Comparison of ENCODE assay signal across 25 cellular contexts in the genomic region with DNA sequence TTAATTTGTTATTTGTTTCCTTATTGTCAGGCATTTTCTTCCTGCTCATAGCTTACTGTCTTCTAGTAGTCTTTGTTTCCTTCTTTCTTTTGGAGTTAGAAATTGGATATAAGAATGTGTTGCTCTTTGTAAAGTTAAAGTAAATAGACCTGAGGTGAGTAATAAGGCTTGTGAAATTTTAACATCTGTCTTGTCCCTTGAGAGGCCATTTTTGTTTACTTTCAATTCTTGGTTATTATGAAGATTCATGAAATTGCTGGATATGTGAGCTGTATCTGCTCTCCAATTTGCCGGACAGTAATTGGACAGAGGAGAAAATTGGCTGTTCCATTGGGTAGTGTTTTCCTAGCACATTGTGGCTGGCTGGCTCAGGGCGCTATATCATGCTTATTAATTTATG.
DNase-seq lines count a peak whose midpoint lies in the region; ATAC-seq, FAIRE-seq and TF ChIP-seq lines count a peak whose summit lies in the region.
"Had no signal": no experiment of that assay in that cellular context is flagged by ENCODE, and none has a peak within 500 bp of the region (broad histone marks: within the 10 kb centered on the region; RNA-seq: fewer than 3 reads in every experiment).

No MANE protein-coding gene starts in this region.

- WGBS in GM23248 (ENCODE audit: low coverage in 1 of 2, low lambda C conversion rate in 2 of 2, missing lambda C conversion rate in 2 of 2), 2 experiments = 98 to 100% methylated on average over 2 of the region's 2 CpGs
- WGBS in mesendoderm (ENCODE audit: extremely low coverage, insufficient coverage, low lambda C conversion rate) = no CpG with 5 or more reads among the region's 2 CpGs
- 86 to 97% (median 97%) methylated on average over 2 of the region's 2 CpGs for WGBS in small intestine, 3 donors

- H3K4me2 ChIP-seq in GM23248 (ENCODE audit: unreplicated experiment) = peak overlapping the region; percentile 26
- H3K4me2 ChIP-seq in mesendoderm (ENCODE audit: low read length) = no peak overlapping the region
- H3K4me2 ChIP-seq: hepatocyte had no signal

- peaks cover 7% of the 10 kb centered on the region; the same call in 1 of the 2 replicates for H3K4me1 ChIP-seq in GM23248 (ENCODE audit: insufficient read depth)
- H3K4me1 ChIP-seq in mesendoderm (ENCODE audit: control insufficient read depth, low read depth, low read length) = peaks cover 2% of the 10 kb centered on the region
- no peaks in the 10 kb centered on the region for H3K4me1 ChIP-seq in small intestine (ENCODE audit: control insufficient read depth in 2 of 2, insufficient read depth in 1 of 2, low read depth in 1 of 2, low read length in 1 of 2)
- H3K4me1 ChIP-seq: Peyer's patch, psoas muscle had no signal

- H2AK5ac ChIP-seq in mesendoderm (ENCODE audit: low read length) = no peak overlapping the region

- FAIRE-seq in bronchial epithelial cell (lab: Jason Lieb, UNC) (no peak), small intestine (lab: Jason Lieb, UNC) (no peak)
- FAIRE-seq: keratinocyte had no signal

- no peaks in the 10 kb centered on the region for H3K27me3 ChIP-seq in GM23248 (replicated peaks; ENCODE audit: insufficient read depth)
- no peaks in the 10 kb centered on the region for H3K27me3 ChIP-seq in bronchial epithelial cell (ENCODE audit: control insufficient read depth, insufficient read depth, low read length)
- H3K27me3 ChIP-seq in mesendoderm (ENCODE audit: insufficient read depth, low read length, poor library complexity) = no peaks in the 10 kb centered on the region
- no peaks in the 10 kb centered on the region for H3K27me3 ChIP-seq in small intestine (ENCODE audit: control insufficient read depth in 2 of 2, insufficient read depth in 2 of 2, low read length in 2 of 2)
- H3K27me3 ChIP-seq: hepatocyte, Peyer's patch had no signal

- no peak overlapping the region for H3K56ac ChIP-seq in mesendoderm (ENCODE audit: low read length)

- H4K8ac ChIP-seq in mesendoderm (ENCODE audit: low read depth, low read length) = no peak overlapping the region

- H3K79me1 ChIP-seq in mesendoderm (ENCODE audit: low read length) = no peaks in the 10 kb centered on the region

- H3K27ac ChIP-seq in GM23248 = 0 out of 2 replicates have a peak overlapping the region, but pooled peaks have one; percentile 3
- no peak overlapping the region for H3K27ac ChIP-seq in mesendoderm (ENCODE audit: low read depth, low read length)
- no peak overlapping the region for H3K27ac ChIP-seq in small intestine (ENCODE audit: low read depth in 1 of 2, low read length in 1 of 2)
- H3K27ac ChIP-seq: epithelial cell of prostate, hepatocyte, Peyer's patch, psoas muscle had no signal

- no peak overlapping the region for H3K4me3 ChIP-seq in GM23248
- no peak overlapping the region for H3K4me3 ChIP-seq in bronchial epithelial cell (ENCODE audit: low read depth, low read length)
- H3K4me3 ChIP-seq in mesendoderm (ENCODE audit: low read length) = no peak overlapping the region
- no peak overlapping the region for H3K4me3 ChIP-seq in small intestine (ENCODE audit: low read depth in 1 of 2, low read length in 2 of 2)
- H3K4me3 ChIP-seq: hepatocyte, Peyer's patch, psoas muscle had no signal

- no peaks in the 10 kb centered on the region for H3K4me1 Mint-ChIP-seq in activated CD8-positive, alpha-beta T cell treated with anti-CD3 and anti-CD28 coated beads for 36 hours (ENCODE audit: low read depth)
- H3K4me1 Mint-ChIP-seq: B cell had no signal

- no peak overlapping the region for H2BK15ac ChIP-seq in mesendoderm (replicated peaks; ENCODE audit: low read depth)

- peaks cover 8% of the 10 kb centered on the region; the same call in 1 of the 2 replicates for H3F3A ChIP-seq in GM23248 (ENCODE audit: insufficient read depth)

- no peak overlapping the region for H4K5ac ChIP-seq in mesendoderm (ENCODE audit: low read length)

- no peak overlapping the region for H3K27ac Mint-ChIP-seq in activated CD8-positive, alpha-beta T cell treated with anti-CD3 and anti-CD28 coated beads for 36 hours
- H3K27ac Mint-ChIP-seq: B cell; dendritic cell treated with granulocyte-macrophage colony-stimulating factor and Interleukin-4, amounts not matched to agents 40 ng/mL and 50 ng/mL, for 4 days; natural killer cell; stimulated activated naive CD8-positive, alpha-beta T cell treated with anti-CD3 and anti-CD28 coated beads, Interleukin-15, Interleukin-2, amounts not matched to agents 100 ng/mL and 50 ng/mL, for 24 hours had no signal

- no peak overlapping the region for H2AFZ ChIP-seq in GM23248
- H2AFZ ChIP-seq: hepatocyte had no signal

- H2BK5ac ChIP-seq in mesendoderm (ENCODE audit: low read length) = no peak overlapping the region

- in situ Hi-C loops in GM23248 (cut with MboI) = no loop called here

- H3K9me3 ChIP-seq in GM23248 (ENCODE audit: low read depth) = no peaks in the 10 kb centered on the region
- no peaks in the 10 kb centered on the region for H3K9me3 ChIP-seq in small intestine (ENCODE audit: control insufficient read depth, low read depth)
- H3K9me3 ChIP-seq: Peyer's patch, psoas muscle had no signal

- peak; percentile 9 for DNase-seq in AG08396 (ENCODE audit: low spot score)
- DNase-seq in GM23248 = peak; percentile 56
- DNase-seq in bronchial epithelial cell (ENCODE audit: low read depth) = peak; percentile 61
- peak; percentile 58 for DNase-seq in myocyte (ENCODE audit: low read depth)
- no peak for DNase-seq in activated CD8-positive, alpha-beta T cell treated with anti-CD3 and anti-CD28 coated beads for 36 hours
- DNase-seq in mesendoderm = no peak
- DNase-seq in glomerular visceral epithelial cell (ENCODE audit: extremely low spot score) = no peak
- no peak for DNase-seq in small intestine
- DNase-seq: activated CD4-positive, alpha-beta T cell treated with anti-CD3 and anti-CD28 coated beads for 4 hours; activated CD8-positive, alpha-beta memory T cell treated with anti-CD3 and anti-CD28 coated beads, Interleukin-2, amount 50 U/mL, for 4 hours; anterior cingulate cortex; GF-D8; GOT3; Karpas-422; natural killer cell; Peyer's patch; psoas muscle; T1000 had no signal

- CTCF ChIA-PET in activated CD8-positive, alpha-beta T cell treated with anti-CD3 and anti-CD28 coated beads for 36 hours (lab: Charles Lee) = no interaction called here

- H3K9me2 ChIP-seq in GM23248 (ENCODE audit: insufficient read depth) = no peaks in the 10 kb centered on the region

- H3K9me3 Mint-ChIP-seq in activated CD8-positive, alpha-beta T cell treated with anti-CD3 and anti-CD28 coated beads for 36 hours = peaks cover 9% of the 10 kb centered on the region
- H3K9me3 Mint-ChIP-seq: dendritic cell treated with granulocyte-macrophage colony-stimulating factor and Interleukin-4, amounts not matched to agents 40 ng/mL and 50 ng/mL, for 4 days had no signal

- TF ChIP-seq CTCF in bronchial epithelial cell (IDR thresholded peaks at IDR 0.05; ENCODE audit: insufficient read depth, low read length, severe bottlenecking) = no peak
- no peak for TF ChIP-seq CTCF in activated CD8-positive, alpha-beta T cell treated with anti-CD3 and anti-CD28 coated beads for 36 hours (IDR thresholded peaks at IDR 0.05)

- no peak overlapping the region for H3K18ac ChIP-seq in mesendoderm (ENCODE audit: low read length)

- no peak overlapping the region for H3K4me3 Mint-ChIP-seq in activated CD8-positive, alpha-beta T cell treated with anti-CD3 and anti-CD28 coated beads for 36 hours
- H3K4me3 Mint-ChIP-seq: B cell; dendritic cell treated with granulocyte-macrophage colony-stimulating factor and Interleukin-4, amounts not matched to agents 40 ng/mL and 50 ng/mL, for 4 days; natural killer cell; stimulated activated naive CD8-positive, alpha-beta T cell treated with anti-CD3 and anti-CD28 coated beads, Interleukin-15, Interleukin-2, amounts not matched to agents 100 ng/mL and 50 ng/mL, for 24 hours had no signal

- H3K9ac ChIP-seq in GM23248 = no peak overlapping the region
- no peak overlapping the region for H3K9ac ChIP-seq in mesendoderm (ENCODE audit: low read length)

- H3K27me3 Mint-ChIP-seq in activated CD8-positive, alpha-beta T cell treated with anti-CD3 and anti-CD28 coated beads for 36 hours = no peaks in the 10 kb centered on the region
- H3K27me3 Mint-ChIP-seq: B cell; dendritic cell treated with granulocyte-macrophage colony-stimulating factor and Interleukin-4, amounts not matched to agents 40 ng/mL and 50 ng/mL, for 4 days; stimulated activated naive CD8-positive, alpha-beta T cell treated with anti-CD3 and anti-CD28 coated beads, Interleukin-15, Interleukin-2, amounts not matched to agents 100 ng/mL and 50 ng/mL, for 24 hours had no signal

- no peak overlapping the region for H3K4ac ChIP-seq in mesendoderm (ENCODE audit: low read depth, low read length)

- no peak for ATAC-seq in activated CD8-positive, alpha-beta T cell treated with anti-CD3 and anti-CD28 coated beads for 36 hours
- ATAC-seq: natural killer cell, SK-N-SH treated with all-trans-retinoic acid at 6 μM for 48 hours had no signal

- H3K36me3 ChIP-seq in GM23248 (ENCODE audit: low read depth) (no peaks in the 10 kb centered on the region), bronchial epithelial cell (ENCODE audit: control insufficient read depth, insufficient read depth, low read length) (no peaks in the 10 kb centered on the region), mesendoderm (ENCODE audit: control insufficient read depth, insufficient read depth, low read length) (no peaks in the 10 kb centered on the region), small intestine (ENCODE audit: control insufficient read depth in 2 of 2, insufficient read depth in 2 of 2, low read length in 2 of 2) (no peaks in the 10 kb centered on the region)
- H3K36me3 ChIP-seq: Peyer's patch had no signal

- POLR2A ChIA-PET in activated CD8-positive, alpha-beta T cell treated with anti-CD3 and anti-CD28 coated beads for 36 hours (lab: Charles Lee) = no interaction called here

- intact Hi-C loops in activated CD8-positive, alpha-beta T cell treated with anti-CD3 and anti-CD28 coated beads for 36 hours (cut with micrococcal nuclease) = no loop called here

- no peak overlapping the region for H2BK120ac ChIP-seq in mesendoderm (ENCODE audit: low read depth, low read length)

- peaks cover 28% of the 10 kb centered on the region for H3K36me3 Mint-ChIP-seq in activated CD8-positive, alpha-beta T cell treated with anti-CD3 and anti-CD28 coated beads for 36 hours (ENCODE audit: low read depth)
- H3K36me3 Mint-ChIP-seq: natural killer cell had no signal

- H4K20me1 ChIP-seq in GM23248 (ENCODE audit: insufficient read depth) = no peaks in the 10 kb centered on the region

- no peaks in the 10 kb centered on the region for H3K79me2 ChIP-seq in GM23248 (ENCODE audit: insufficient read depth)
- no peaks in the 10 kb centered on the region for H3K79me2 ChIP-seq in mesendoderm (ENCODE audit: control insufficient read depth, insufficient read depth, low read length)
- H3K79me2 ChIP-seq: hepatocyte had no signal

- H3K23ac ChIP-seq in mesendoderm (ENCODE audit: low read length) = no peak overlapping the region

Comparison
In these comparisons a context has a peak if more than half of its experiments do, and no peak if none do; other contexts are left out.
1. DNase-seq: peak in AG08396 (single experiment), GM23248 (single experiment), bronchial epithelial cell (single experiment) and myocyte (single experiment); none in activated CD8-positive, alpha-beta T cell treated with anti-CD3 and anti-CD28 coated beads for 36 hours (single experiment), mesendoderm (single experiment), glomerular visceral epithelial cell (single experiment) and small intestine (single experiment).